2 cellular contexts compared by ENCODE assay signal in genomic region chr7:157474685-157475084, GRCh38.
TF ChIP-seq lines count a peak whose summit lies in the region.

No MANE protein-coding gene starts in this region.

TF ChIP-seq in SK-N-SH, 30 proteins besides CTCF, POLR2A, EP300 and RAD21 (continued from another document):
- no peak for TF ChIP-seq ELF1 (IDR thresholded peaks at IDR 0.05)
- TF ChIP-seq YY1 (IDR thresholded peaks at IDR 0.05; ENCODE audit: low read depth) = no peak
- TF ChIP-seq USF2 (IDR thresholded peaks at IDR 0.05; ENCODE audit: borderline replicate concordance, low read depth, low read length) = no peak
- TF ChIP-seq CHD2 (IDR thresholded peaks at IDR 0.05; ENCODE audit: low read length, partially characterized antibody) = no peak
- no peak for TF ChIP-seq PBX3 (IDR thresholded peaks at IDR 0.05)
- no peak for TF ChIP-seq GATA2 (CRISPR knock-in tag; IDR thresholded peaks at IDR 0.05)
- no peak for TF ChIP-seq RFX5 (IDR thresholded peaks at IDR 0.05; ENCODE audit: low read length)
- no peak for TF ChIP-seq RCOR1 (IDR thresholded peaks at IDR 0.05; ENCODE audit: low read length)
- TF ChIP-seq FOXJ3 (CRISPR knock-in tag; IDR thresholded peaks at IDR 0.05) = no peak
- no peak for TF ChIP-seq SIN3A (IDR thresholded peaks at IDR 0.05; ENCODE audit: borderline replicate concordance, low read depth, low read length)
- no peak for TF ChIP-seq TEAD4 (IDR thresholded peaks at IDR 0.05; ENCODE audit: borderline replicate concordance, insufficient read depth)
- no peak for TF ChIP-seq IRF3 (IDR thresholded peaks at IDR 0.05; ENCODE audit: low read depth, low read length)

TF ChIP-seq in HepG2, 621 proteins besides CTCF, POLR2A, EP300 and RAD21:
- peak; percentile 39; the same call in 1 of the 2 replicates for TF ChIP-seq KDM2A (CRISPR knock-in tag; IDR thresholded peaks at IDR 0.05; ENCODE audit: borderline replicate concordance, low read depth)
- no peak for TF ChIP-seq POLR2G (IDR thresholded peaks at IDR 0.05; ENCODE audit: low read depth, low read length)
- no peak for TF ChIP-seq TFE3 (CRISPR knock-in tag; IDR thresholded peaks at IDR 0.05)
- TF ChIP-seq BRF2 (CRISPR knock-in tag; IDR thresholded peaks at IDR 0.05) = no peak
- TF ChIP-seq DDIT3 (CRISPR knock-in tag; IDR thresholded peaks at IDR 0.05) = no peak
- peak; percentile 40; the same call in 1 of the 2 replicates for TF ChIP-seq NRL (CRISPR knock-in tag; IDR thresholded peaks at IDR 0.05; ENCODE audit: borderline replicate concordance)
- peak; percentile 43; the same call in 1 of the 2 replicates for TF ChIP-seq MYC (CRISPR knock-in tag; IDR thresholded peaks at IDR 0.05; ENCODE audit: borderline replicate concordance)
- no peak for TF ChIP-seq MEF2D (CRISPR knock-in tag; IDR thresholded peaks at IDR 0.05)
- no peak for TF ChIP-seq CSRNP2 (CRISPR knock-in tag; conservative IDR thresholded peaks at IDR 0.05; ENCODE audit: low read depth)
- TF ChIP-seq SMC3 (IDR thresholded peaks at IDR 0.05; ENCODE audit: low read length) = 0 out of 2 replicates have a peak, but pooled peaks have one; percentile 8
- no peak for TF ChIP-seq ARID5B (CRISPR knock-in tag; IDR thresholded peaks at IDR 0.05)
- peak; percentile 17; the same call in 1 of the 2 replicates for TF ChIP-seq ZNF891 (CRISPR knock-in tag; IDR thresholded peaks at IDR 0.05)
- TF ChIP-seq THAP7 (CRISPR knock-in tag; IDR thresholded peaks at IDR 0.05) = peak; percentile 43; the same call in 1 of the 2 replicates
- peak; percentile 56; the same call in 1 of the 2 replicates for TF ChIP-seq ZNF224 (CRISPR knock-in tag; IDR thresholded peaks at IDR 0.05)
- no peak for TF ChIP-seq ZKSCAN8 (CRISPR knock-in tag; IDR thresholded peaks at IDR 0.05; ENCODE audit: borderline replicate concordance)
- TF ChIP-seq ZNF75D (CRISPR knock-in tag; IDR thresholded peaks at IDR 0.05; ENCODE audit: borderline replicate concordance) = no peak
- no peak for TF ChIP-seq RFX5 (IDR thresholded peaks at IDR 0.05; ENCODE audit: low read depth, low read length)
- TF ChIP-seq GMEB2 (CRISPR knock-in tag; IDR thresholded peaks at IDR 0.05; ENCODE audit: low read depth) = no peak
- no peak for TF ChIP-seq GATAD2A (CRISPR knock-in tag; IDR thresholded peaks at IDR 0.05)
- peak; percentile 43 for TF ChIP-seq STAG1 (CRISPR knock-in tag; IDR thresholded peaks at IDR 0.05)
- no peak for TF ChIP-seq ZNF740 (CRISPR knock-in tag; IDR thresholded peaks at IDR 0.05)
- no peak for TF ChIP-seq MAFG (CRISPR knock-in tag; IDR thresholded peaks at IDR 0.05)
- peak; percentile 63 for TF ChIP-seq ZNF317 (CRISPR knock-in tag; IDR thresholded peaks at IDR 0.05)
- TF ChIP-seq ZNF687 (CRISPR knock-in tag; IDR thresholded peaks at IDR 0.05) = peak; percentile 17; the same call in 1 of the 2 replicates
TF ChIP-seq in HepG2: peak in this region for 10.
